In genomic region chr2:182980115-182980514, GRCh38 we compare ENCODE assay signal across 8 cellular contexts. TPM values are rescaled to one million over a fixed set of nuclear protein-coding genes. Genes with fewer than 3 reads are reported as not detected.
DNase-seq lines count a peak whose midpoint lies in the region; ATAC-seq and TF ChIP-seq lines count a peak whose summit lies in the region.

No MANE protein-coding gene starts in this region.

- H3K4me3 ChIP-seq in GM06990 (replicated peaks; ENCODE audit: low read depth, low read length) (no peak overlapping the region), HCT116 (replicated peaks in 1 of 2; ENCODE audit: low read depth in 1 of 2, low read length in 2 of 2) (no peak overlapping the region), Loucy (ENCODE audit: low read length, poor library complexity, severe bottlenecking) (no peak overlapping the region), fibroblast of mammary gland (ENCODE audit: control insufficient read depth, low read depth, low read length) (no peak overlapping the region), psoas muscle (no peak overlapping the region)

- ATAC-seq in HCT116: no peak
- ATAC-seq in psoas muscle: peak in 3 of 4 donors; percentile 68 to 83 (median 76)
- ATAC-seq in HG03039 (IDR thresholded peaks at IDR 0.05; ENCODE audit: unreplicated experiment): no peak

- H3K27ac ChIP-seq in HCT116 (ENCODE audit: low read depth, low read length) (no peak overlapping the region), psoas muscle (no peak overlapping the region)

- H3F3A ChIP-seq in Loucy (ENCODE audit: low read depth): no peaks in the 10 kb centered on the region

- POLR2A ChIA-PET in HCT116 (lab: Charles Lee): interaction anchor here (1.1 kb wide), 1 partner anchor 264 kb away, joined by 3 read pairs; the partner anchor contains the start of gene DNAJC10

- no TSS peak for BruUV-seq in HCT116 (replicated peaks; lab: Mats Ljungman, UMichigan)

- RAD21 ChIA-PET in HCT116 (lab: Charles Lee; ENCODE audit: low non-redundant PET in 1 of 2, low total read pairs in 2 of 2, uncharacterized antibody in 2 of 2, unreplicated experiment in 2 of 2): interaction anchor here (1.1 to 1.5 kb wide), 2 partner anchors 195 to 213 kb away, joined by 4 to 6 read pairs; no protein-coding TSS in a partner anchor

- TF ChIP-seq POLR2A in HCT116 (IDR thresholded peaks at IDR 0.05; ENCODE audit: borderline replicate concordance, extremely low read depth, insufficient read depth, insufficient read length): no peak

- H3K9ac ChIP-seq in HCT116 (ENCODE audit: low read length) (no peak overlapping the region), Loucy (ENCODE audit: low read depth, low read length, poor library complexity, severe bottlenecking) (no peak overlapping the region)

- H3K9me3 ChIP-seq in HCT116 (ENCODE audit: control insufficient read depth in 1 of 2, insufficient read depth in 1 of 2, low read depth in 1 of 2, low read length in 2 of 2): no peaks in the 10 kb centered on the region
- no peaks in the 10 kb centered on the region for H3K9me3 ChIP-seq in Loucy (ENCODE audit: insufficient read depth, low read depth, low read length)
- no peaks in the 10 kb centered on the region for H3K9me3 ChIP-seq in psoas muscle

- CTCF ChIA-PET in HCT116 (lab: Charles Lee): interaction anchor here (0.5 to 3.8 kb wide), 31 partner anchors 12 to 801 kb away, joined by 3 to 45 read pairs (median 4); no protein-coding TSS in a partner anchor

- H3K27me3 ChIP-seq in GM06990 (replicated peaks; ENCODE audit: control insufficient read depth, insufficient read depth, low read length): no peaks in the 10 kb centered on the region
- no peaks in the 10 kb centered on the region for H3K27me3 ChIP-seq in HCT116 (ENCODE audit: insufficient read depth, low read length)
- no peaks in the 10 kb centered on the region for H3K27me3 ChIP-seq in Loucy (ENCODE audit: insufficient read depth, low read length, poor library complexity, severe bottlenecking)
- H3K27me3 ChIP-seq in psoas muscle (ENCODE audit: insufficient read depth in 3 of 3, low read length in 2 of 3): no peaks in the 10 kb centered on the region

- H2AFZ ChIP-seq in HCT116 (ENCODE audit: low read depth, low read length, poor library complexity, severe bottlenecking) (no peak overlapping the region), Loucy (ENCODE audit: low read length) (no peak overlapping the region)

- H3K4me2 ChIP-seq in HCT116 (ENCODE audit: low read length): no peak overlapping the region
- H3K4me2 ChIP-seq in Loucy (ENCODE audit: low read depth, low read length, poor library complexity, severe bottlenecking): no peak overlapping the region

- intact Hi-C loops in HCT116 (cut with micrococcal nuclease): loop anchor here (1.0 to 10.0 kb wide), 4 partner anchors 196 to 793 kb away; no protein-coding TSS in a partner anchor
- intact Hi-C loops in psoas muscle (cut with DNase I): loop anchor here in 1 of 2 donors (1.0 to 5.0 kb wide), 2 partner anchors 196 to 218 kb away; no protein-coding TSS in a partner anchor

- H3K79me2 ChIP-seq in HCT116 (ENCODE audit: insufficient read depth, low read length): no peaks in the 10 kb centered on the region
- H3K79me2 ChIP-seq in Loucy (ENCODE audit: insufficient read depth, low read length): no peaks in the 10 kb centered on the region

- H3K36me3 ChIP-seq in GM06990 (ENCODE audit: control insufficient read depth, insufficient read depth, low read length): no peaks in the 10 kb centered on the region
- H3K36me3 ChIP-seq in HCT116 (ENCODE audit: control insufficient read depth in 1 of 2, insufficient read depth in 2 of 2, low read length in 2 of 2): peaks cover 23 to 33% of the 10 kb centered on the region in 2 experiments
- H3K36me3 ChIP-seq in Loucy (ENCODE audit: insufficient read depth, low read length): no peaks in the 10 kb centered on the region
- H3K36me3 ChIP-seq in psoas muscle (ENCODE audit: insufficient read depth in 1 of 2, low read depth in 1 of 2): peaks cover 2 to 89% of the 10 kb centered on the region in 2 donors

- TF ChIP-seq CTCF in GM06990 (IDR thresholded peaks at IDR 0.05; ENCODE audit: insufficient read depth, low read length, poor library complexity, severe bottlenecking): peak; percentile 43
- TF ChIP-seq CTCF in HCT116 (IDR thresholded peaks at IDR 0.05 in 2 of 3, conservative IDR thresholded peaks at IDR 0.05 in 1 of 3; ENCODE audit: borderline replicate concordance in 1 of 3, insufficient read depth in 1 of 3, low read depth in 2 of 3, low read length in 2 of 3): peak; percentile 18 to 64 (median 55); a peak in 3 of 6 replicates
- TF ChIP-seq CTCF in Loucy (conservative IDR thresholded peaks at IDR 0.05; ENCODE audit: low read length): peak; percentile 79
- peak; percentile 52 for TF ChIP-seq CTCF in fibroblast of mammary gland (conservative IDR thresholded peaks at IDR 0.05; ENCODE audit: control insufficient read depth, insufficient read depth, low read depth, low read length)
- TF ChIP-seq CTCF in psoas muscle (IDR thresholded peaks at IDR 0.05): peak; percentile 72

- no peaks in the 10 kb centered on the region for H3K9me2 ChIP-seq in HCT116 (ENCODE audit: insufficient read depth)
- H3K9me2 ChIP-seq in Loucy (replicated peaks; ENCODE audit: low read depth, low read length): no peaks in the 10 kb centered on the region

- H3K4me1 ChIP-seq in HCT116 (ENCODE audit: control insufficient read depth in 1 of 2, insufficient read depth in 2 of 2, low read length in 2 of 2) (no peaks in the 10 kb centered on the region), Loucy (ENCODE audit: insufficient read depth, low read length, poor library complexity, severe bottlenecking) (no peaks in the 10 kb centered on the region), psoas muscle (no peaks in the 10 kb centered on the region)

- DNase-seq in GM06990 (ENCODE audit: extremely low read depth, insufficient read length): peak; percentile 15
- DNase-seq in HCT116 (ENCODE audit: low read depth, low spot score): peak; percentile 16
- peak; percentile 9 to 51 for DNase-seq in SHP77 (lab: John Stamatoyannopoulos, UW)
- DNase-seq in fibroblast of mammary gland (ENCODE audit: low read depth): peak; percentile 54
- DNase-seq in psoas muscle: no peak
- no peak for DNase-seq in activated CD4-positive, alpha-beta T cell treated with anti-CD3 and anti-CD28 coated beads for 4 hours

- TF ChIP-seq RAD21 in HCT116 (IDR thresholded peaks at IDR 0.05; ENCODE audit: low read depth): peak; percentile 66

- H4K20me1 ChIP-seq in HCT116 (ENCODE audit: insufficient read depth) (no peaks in the 10 kb centered on the region), Loucy (ENCODE audit: insufficient read depth, low read length, poor library complexity, severe bottlenecking) (no peaks in the 10 kb centered on the region)

TF ChIP-seq in HCT116, 20 proteins besides CTCF, POLR2A, EP300 and RAD21:
- no peak for TF ChIP-seq ZFX (IDR thresholded peaks at IDR 0.05)

RNA-seq across cellular contexts. Expression of gene NCKAP1, which starts 58.1 kb away (rescaled TPM):
- total RNA-seq in HCT116 (2021; ENCODE audit: unreplicated experiment) (115 TPM), psoas muscle (100 to 1,000 TPM in 3 of 4 donors, 10 to 100 TPM in 1; 94.1 to 196 (median 133) TPM)
- polyA plus RNA-seq in HCT116 (2012): 67.6 and 70.4 TPM in 2 replicates
- polyA plus RNA-seq in psoas muscle: 100 to 1,000 TPM in 2 of 3 donors, 10 to 100 TPM in 1; 95.3 to 262 (median 120) TPM

Comparison
In these comparisons a context has a peak if more than half of its experiments do, and no peak if none do; other contexts are left out.
1. DNase-seq: peak in GM06990 (single experiment), HCT116 (single experiment), SHP77 (2 of 2) and fibroblast of mammary gland (single experiment); none in psoas muscle (0 of 2) and activated CD4-positive, alpha-beta T cell treated with anti-CD3 and anti-CD28 coated beads for 4 hours (0 of 2).
2. ATAC-seq: peak in psoas muscle (3 of 4); none in HCT116 (single experiment) and HG03039 (single experiment).
3. Peak in every context shown above with its lines, with median percentiles within 50 percentile points of each other: CTCF ChIP-seq.